ENCODE assay signal across 19 cellular contexts in genomic region chrX:153771261-153771681, GRCh38. TPM values are rescaled to one million over a fixed set of nuclear protein-coding genes. Genes with fewer than 3 reads are reported as not detected.
"Had no signal": no experiment of that assay in that cellular context is flagged by ENCODE, and none has a peak within 500 bp of the region (broad histone marks: within the 10 kb centered on the region; RNA-seq: fewer than 3 reads in every experiment).

No MANE protein-coding gene starts in this region.

- H3K9me3 Mint-ChIP-seq: activated naive CD4-positive, alpha-beta T cell treated with anti-CD3 and anti-CD28 coated beads, Interleukin-2, amount 10 ng/mL, durations not matched to agents 7 days and 5 days; central memory CD8-positive, alpha-beta T cell had no signal

- H3K27me3 Mint-ChIP-seq: central memory CD8-positive, alpha-beta T cell; T-helper 17 cell had no signal

- H3K4me3 Mint-ChIP-seq: activated naive CD4-positive, alpha-beta T cell treated with anti-CD3 and anti-CD28 coated beads, Interleukin-2, amount 10 ng/mL, durations not matched to agents 7 days and 5 days; central memory CD8-positive, alpha-beta T cell; T-helper 17 cell had no signal

- H3K36me3 Mint-ChIP-seq: activated naive CD4-positive, alpha-beta T cell treated with anti-CD3 and anti-CD28 coated beads, Interleukin-2, amount 10 ng/mL, durations not matched to agents 7 days and 5 days had no signal

- H3K36me3 ChIP-seq: uterus had no signal

- DNase-seq: activated CD4-positive, alpha-beta T cell treated with anti-CD3 and anti-CD28 coated beads, Interleukin-2, amount 50 U/mL, for 48 hours; activated naive CD4-positive, alpha-beta T cell treated with anti-CD3 and anti-CD28 coated beads, Interleukin-2, amount 10 ng/mL, durations not matched to agents 7 days and 5 days; cortex of kidney; erythroblast; foreskin melanocyte; hypothalamus; left ventricle myocardium superior; stimulated activated CD4-positive, alpha-beta T cell treated with anti-CD3 and anti-CD28 coated beads, Interleukin-12 subunit alpha, Interleukin-12 subunit beta, amount 100 ng/mL, for 4 hours; stimulated activated CD4-positive, alpha-beta T cell treated with anti-CD3 and anti-CD28 coated beads, Interleukin-1b, Interleukin-23, amount 100 ng/mL, for 48 hours; stimulated activated naive CD8-positive, alpha-beta T cell treated with anti-CD3 and anti-CD28 coated beads, Interleukin-15, Interleukin-2, amounts not matched to agents 100 U/mL and 50 U/mL, for 24 hours; substantia nigra; T-helper 17 cell; uterus had no signal

- H3K4me1 ChIP-seq: ascending aorta, parathyroid adenoma, uterus had no signal

- H3K27ac ChIP-seq: ascending aorta, parathyroid adenoma, uterus had no signal

- FAIRE-seq: endometrium, keratinocyte had no signal

- H3K9me3 ChIP-seq: ascending aorta, tibial nerve, uterus had no signal

- H3K27me3 ChIP-seq: ascending aorta, tibial nerve, uterus had no signal

- H3K27ac Mint-ChIP-seq: activated naive CD4-positive, alpha-beta T cell treated with anti-CD3 and anti-CD28 coated beads, Interleukin-2, amount 10 ng/mL, durations not matched to agents 7 days and 5 days; T-helper 17 cell had no signal

- H3K4me3 ChIP-seq: ascending aorta, tibial nerve, uterus had no signal

- ATAC-seq: left ventricle myocardium superior; stimulated activated naive CD8-positive, alpha-beta T cell treated with anti-CD3 and anti-CD28 coated beads, Interleukin-15, Interleukin-2, amounts not matched to agents 100 U/mL and 50 U/mL, for 24 hours; T-helper 17 cell had no signal

RNA-seq across cellular contexts. Expression of gene SRPK3, which starts 9.6 kb away (rescaled TPM):
- total RNA-seq: T-helper 17 cell had no signal
